26 cellular contexts compared by ENCODE assay signal in genomic region chr2:143808166-143808565, GRCh38.
DNase-seq lines count a peak whose midpoint lies in the region; ATAC-seq, FAIRE-seq and TF ChIP-seq lines count a peak whose summit lies in the region.
"Had no signal": no experiment of that assay in that cellular context is flagged by ENCODE, and none has a peak within 500 bp of the region (broad histone marks: within the 10 kb centered on the region; RNA-seq: fewer than 3 reads in every experiment).

No MANE protein-coding gene starts in this region.

- H3K36me3 ChIP-seq in bronchial epithelial cell (ENCODE audit: control insufficient read depth, insufficient read depth, low read length) (no peaks in the 10 kb centered on the region), neural progenitor cell (no peaks in the 10 kb centered on the region), adrenal gland (replicated peaks in 1 of 2) (no peaks in the 10 kb centered on the region)
- H3K36me3 ChIP-seq: heart right ventricle, thoracic aorta had no signal

- H3K4me3 ChIP-seq in bronchial epithelial cell (ENCODE audit: low read depth, low read length) (no peak overlapping the region), neural progenitor cell (no peak overlapping the region), adrenal gland (no peak overlapping the region)
- H3K4me3 ChIP-seq: coronary artery, heart right ventricle, thoracic aorta had no signal

- H3K4me1 ChIP-seq in neural progenitor cell: peaks cover 14% of the 10 kb centered on the region
- no peaks in the 10 kb centered on the region for H3K4me1 ChIP-seq in adrenal gland (replicated peaks in 1 of 2)
- H3K4me1 ChIP-seq: heart right ventricle had no signal

- H2AFZ ChIP-seq in neural progenitor cell (replicated peaks): no peak overlapping the region

- no peaks in the 10 kb centered on the region for H3K9me3 Mint-ChIP-seq in neural progenitor cell
- peaks cover 14% of the 10 kb centered on the region for H3K9me3 Mint-ChIP-seq in activated CD4-positive, alpha-beta T cell treated with anti-CD3 and anti-CD28 coated beads, Interleukin-2, amount 10 ng/mL, durations not matched to agents 24 days and 14 days
- H3K9me3 Mint-ChIP-seq: CD8-positive, alpha-beta T cell; nephron progenitor cell; stimulated activated effector memory CD8-positive, alpha-beta T cell treated with anti-CD3 and anti-CD28 coated beads, Interleukin-12 subunit alpha, Interleukin-12 subunit beta, amount 100 ng/mL, for 72 hours had no signal

- no peak for ATAC-seq in HG02852 (IDR thresholded peaks at IDR 0.05; ENCODE audit: unreplicated experiment)
- ATAC-seq: CD8-positive, alpha-beta T cell; HCT116; left lobe of liver; Panc1; stimulated activated effector memory CD8-positive, alpha-beta T cell treated with anti-CD3 and anti-CD28 coated beads, Interleukin-12 subunit alpha, Interleukin-12 subunit beta, amount 100 ng/mL, for 72 hours had no signal

- H3K9me3 ChIP-seq in neural progenitor cell (ENCODE audit: low read depth): no peaks in the 10 kb centered on the region
- no peaks in the 10 kb centered on the region for H3K9me3 ChIP-seq in adrenal gland (replicated peaks in 1 of 3)
- H3K9me3 ChIP-seq: heart right ventricle, SK-N-SH, thoracic aorta had no signal

- H3K4me2 ChIP-seq in neural progenitor cell: peak overlapping the region; percentile 20
- H3K4me2 ChIP-seq: KMS-11, SK-N-SH had no signal

- intact Hi-C loops in adrenal gland (cut with DNase I): no loop called here
- intact Hi-C loops in activated CD4-positive, alpha-beta T cell treated with anti-CD3 and anti-CD28 coated beads, Interleukin-2, amount 10 ng/mL, durations not matched to agents 24 days and 14 days (cut with micrococcal nuclease): no loop called here

- H3K27ac Mint-ChIP-seq in neural progenitor cell: no peak overlapping the region
- H3K27ac Mint-ChIP-seq in activated CD4-positive, alpha-beta T cell treated with anti-CD3 and anti-CD28 coated beads, Interleukin-2, amount 10 ng/mL, durations not matched to agents 24 days and 14 days: no peak overlapping the region
- H3K27ac Mint-ChIP-seq: CD8-positive, alpha-beta T cell; nephron progenitor cell; stimulated activated effector memory CD8-positive, alpha-beta T cell treated with anti-CD3 and anti-CD28 coated beads, Interleukin-12 subunit alpha, Interleukin-12 subunit beta, amount 100 ng/mL, for 72 hours had no signal

- no peak overlapping the region for H3K9ac ChIP-seq in neural progenitor cell
- H3K9ac ChIP-seq: KMS-11, SK-N-SH had no signal

- no peaks in the 10 kb centered on the region for H3K27me3 Mint-ChIP-seq in neural progenitor cell (ENCODE audit: insufficient read depth, low read depth)
- H3K27me3 Mint-ChIP-seq in activated CD4-positive, alpha-beta T cell treated with anti-CD3 and anti-CD28 coated beads, Interleukin-2, amount 10 ng/mL, durations not matched to agents 24 days and 14 days: peaks cover 13% of the 10 kb centered on the region

- H3K27ac ChIP-seq in neural progenitor cell (no peak overlapping the region), adrenal gland (no peak overlapping the region)
- H3K27ac ChIP-seq: coronary artery, heart right ventricle, KMS-11, thoracic aorta had no signal

- no peaks in the 10 kb centered on the region for H3K27me3 ChIP-seq in bronchial epithelial cell (ENCODE audit: control insufficient read depth, insufficient read depth, low read length)
- no peaks in the 10 kb centered on the region for H3K27me3 ChIP-seq in neural progenitor cell
- H3K27me3 ChIP-seq in adrenal gland: no peaks in the 10 kb centered on the region
- H3K27me3 ChIP-seq: heart right ventricle had no signal

- TF ChIP-seq POLR2A in adrenal gland (IDR thresholded peaks at IDR 0.05): no peak

- no peaks in the 10 kb centered on the region for H3F3A ChIP-seq in neural progenitor cell (ENCODE audit: low read depth)

- no peaks in the 10 kb centered on the region for H3K36me3 Mint-ChIP-seq in neural progenitor cell
- no peaks in the 10 kb centered on the region for H3K36me3 Mint-ChIP-seq in activated CD4-positive, alpha-beta T cell treated with anti-CD3 and anti-CD28 coated beads, Interleukin-2, amount 10 ng/mL, durations not matched to agents 24 days and 14 days (ENCODE audit: low read depth)
- H3K36me3 Mint-ChIP-seq: CD8-positive, alpha-beta T cell; stimulated activated effector memory CD8-positive, alpha-beta T cell treated with anti-CD3 and anti-CD28 coated beads, Interleukin-12 subunit alpha, Interleukin-12 subunit beta, amount 100 ng/mL, for 72 hours had no signal

- no peak for FAIRE-seq in bronchial epithelial cell (lab: Jason Lieb, UNC)

- H3K79me2 ChIP-seq in neural progenitor cell (ENCODE audit: low read depth): no peaks in the 10 kb centered on the region

- H3K4me1 Mint-ChIP-seq in neural progenitor cell: no peaks in the 10 kb centered on the region
- H3K4me1 Mint-ChIP-seq in activated CD4-positive, alpha-beta T cell treated with anti-CD3 and anti-CD28 coated beads, Interleukin-2, amount 10 ng/mL, durations not matched to agents 24 days and 14 days: peaks cover 2% of the 10 kb centered on the region
- H3K4me1 Mint-ChIP-seq: nephron progenitor cell had no signal

- DNase-seq in EH (ENCODE audit: low read depth): peak; percentile 61
- DNase-seq in MV-4-11 (lab: John Stamatoyannopoulos, UW): peak; percentile 66
- peak; percentile 66 for DNase-seq in bronchial epithelial cell (ENCODE audit: low read depth)
- DNase-seq in neural progenitor cell (ENCODE audit: low spot score): no peak
- no peak for DNase-seq in adrenal gland
- DNase-seq in activated CD4-positive, alpha-beta T cell treated with anti-CD3 and anti-CD28 coated beads, Interleukin-2, amount 10 ng/mL, durations not matched to agents 24 days and 14 days: no peak
- DNase-seq: activated CD4-positive, alpha-beta T cell treated with anti-CD3 and anti-CD28 coated beads, Interleukin-2, amount 50 U/mL, for 48 hours; activated gamma-delta T cell; activated T-cell treated with anti-CD3 and anti-CD28 coated beads for 4 hours; amniotic stem cell; CD8-positive, alpha-beta T cell; GF-D8; heart right ventricle; NCI-H1092 treated with DMSO at 0.1 percent for 48 hours; NCI-H2029 treated with DMSO at 0.1 percent for 48 hours; nephron progenitor cell; SK-N-SH; stimulated activated CD4-positive, alpha-beta T cell treated with anti-CD3 and anti-CD28 coated beads, Interleukin-2, amount 100 ng/mL, for 24 hours had no signal

- H4K20me1 ChIP-seq in neural progenitor cell (ENCODE audit: low read depth): no peaks in the 10 kb centered on the region

- TF ChIP-seq CTCF in bronchial epithelial cell (IDR thresholded peaks at IDR 0.05; ENCODE audit: insufficient read depth, low read length, severe bottlenecking) (no peak), neural progenitor cell (IDR thresholded peaks at IDR 0.05) (no peak), adrenal gland (IDR thresholded peaks at IDR 0.05) (no peak)

- WGBS in adrenal gland, 4 donors: 87 to 94% (median 91%) methylated on average over 1 of the region's 1 CpG

- no peak overlapping the region for H3K4me3 Mint-ChIP-seq in neural progenitor cell
- H3K4me3 Mint-ChIP-seq in activated CD4-positive, alpha-beta T cell treated with anti-CD3 and anti-CD28 coated beads, Interleukin-2, amount 10 ng/mL, durations not matched to agents 24 days and 14 days: no peak overlapping the region
- H3K4me3 Mint-ChIP-seq: CD8-positive, alpha-beta T cell; nephron progenitor cell; stimulated activated effector memory CD8-positive, alpha-beta T cell treated with anti-CD3 and anti-CD28 coated beads, Interleukin-12 subunit alpha, Interleukin-12 subunit beta, amount 100 ng/mL, for 72 hours had no signal

Comparison
In these comparisons a context has a peak if more than half of its experiments do, and no peak if none do; other contexts are left out.
1. DNase-seq: peak in EH (single experiment), MV-4-11 (single experiment) and bronchial epithelial cell (single experiment); none in neural progenitor cell (single experiment), adrenal gland (0 of 7) and activated CD4-positive, alpha-beta T cell treated with anti-CD3 and anti-CD28 coated beads, Interleukin-2, amount 10 ng/mL, durations not matched to agents 24 days and 14 days (single experiment).